ENCODE assay signal across 24 cellular contexts in genomic region chr5:83007755-83008154, GRCh38.
"Had no signal": no experiment of that assay in that cellular context is flagged by ENCODE, and none has a peak within 500 bp of the region (broad histone marks: within the 10 kb centered on the region; RNA-seq: fewer than 3 reads in every experiment).

No MANE protein-coding gene starts in this region.

- H3K4me1 ChIP-seq: esophagus muscularis mucosa, foreskin keratinocyte, gastroesophageal sphincter, heart left ventricle, left lung, lower lobe of right lung had no signal

- H3K27ac ChIP-seq: coronary artery, dorsolateral prefrontal cortex, esophagus muscularis mucosa, foreskin keratinocyte, gastroesophageal sphincter, heart left ventricle, hepatocyte, left lung, lower lobe of right lung had no signal

- H3K36me3 Mint-ChIP-seq: mesothelial cell of epicardium, naive B cell had no signal

- ATAC-seq: foreskin keratinocyte; gastroesophageal sphincter; heart left ventricle; left cardiac atrium; left lung; left ventricle myocardium superior; lower lobe of right lung; mucosa of descending colon; naive thymus-derived CD8-positive, alpha-beta T cell had no signal

- FAIRE-seq: colon, endothelial cell of umbilical vein, islet of Langerhans, keratinocyte had no signal

- H3K4me2 ChIP-seq: hepatocyte had no signal

- H2AFZ ChIP-seq: hepatocyte had no signal

- H3K4me3 ChIP-seq: coronary artery, dorsolateral prefrontal cortex, esophagus muscularis mucosa, gastroesophageal sphincter, heart left ventricle, hepatocyte, left lung, lower lobe of right lung, mucosa of descending colon had no signal

- H3K9me3 ChIP-seq: esophagus muscularis mucosa, gastroesophageal sphincter, heart left ventricle, left lung, lower lobe of right lung, mucosa of descending colon had no signal

- H3K79me2 ChIP-seq: hepatocyte had no signal

- H3K27me3 Mint-ChIP-seq: naive B cell had no signal

- H3K36me3 ChIP-seq: esophagus muscularis mucosa, gastroesophageal sphincter, heart left ventricle, left lung, lower lobe of right lung had no signal

- DNase-seq: dermis blood vessel endothelial cell; dorsolateral prefrontal cortex; effector CD4-positive, alpha-beta T cell; effector memory CD4-positive, alpha-beta T cell; foreskin keratinocyte; heart left ventricle; hypothalamus; left cardiac atrium; left lung; left ventricle myocardium superior; lower lobe of right lung; mesenchymal stem cell; mucosa of descending colon; naive B cell; naive thymus-derived CD8-positive, alpha-beta T cell had no signal

- H3K27ac Mint-ChIP-seq: mesothelial cell of epicardium; naive B cell; naive thymus-derived CD8-positive, alpha-beta T cell had no signal

- H3K4me3 Mint-ChIP-seq: mesothelial cell of epicardium; naive B cell; naive thymus-derived CD8-positive, alpha-beta T cell had no signal

- H3K27me3 ChIP-seq: dorsolateral prefrontal cortex, esophagus muscularis mucosa, foreskin keratinocyte, gastroesophageal sphincter, heart left ventricle, hepatocyte, left lung had no signal
